In the genomic region with DNA sequence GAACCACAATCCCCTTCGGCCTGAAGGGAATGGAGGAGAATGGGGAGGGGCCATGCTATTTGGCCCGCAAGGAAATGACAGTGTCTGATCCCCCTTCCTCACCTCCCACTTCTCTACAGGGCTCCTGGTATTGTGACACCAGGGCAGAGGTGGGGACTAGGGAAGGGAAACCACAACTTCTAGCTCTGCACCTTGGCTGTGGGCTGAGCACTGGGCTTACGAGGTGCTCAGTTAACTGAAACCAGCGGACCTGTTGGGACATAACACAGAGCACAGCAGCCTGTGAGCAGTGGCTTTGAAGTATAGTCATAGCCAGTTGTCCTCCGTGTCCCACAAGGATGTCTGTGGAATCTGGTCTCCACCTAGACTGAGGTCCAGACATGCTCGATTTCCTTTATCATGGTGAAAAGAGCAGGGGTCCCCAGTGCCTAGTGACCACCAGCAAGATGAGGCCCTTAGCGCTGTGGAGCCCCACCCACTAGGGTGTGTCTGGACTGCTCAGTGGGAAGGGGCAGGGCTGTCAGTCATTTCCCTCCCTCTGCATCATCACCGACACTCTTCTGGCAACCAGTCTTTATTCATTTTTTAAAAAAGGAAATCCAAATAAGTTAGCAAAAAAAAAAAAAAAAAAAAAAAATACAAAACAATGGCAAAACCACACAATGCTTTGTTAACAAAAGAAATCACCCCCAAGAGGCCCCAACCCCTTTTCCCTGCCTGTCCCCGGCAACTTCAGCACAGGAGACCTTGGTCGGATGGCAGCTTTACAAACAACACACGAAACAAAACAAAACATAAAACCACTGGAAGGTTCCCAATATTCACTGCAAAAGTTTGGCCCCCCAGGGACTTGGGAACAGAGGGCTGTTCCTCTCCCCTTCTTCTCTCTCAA, we compare ENCODE assay signal across 17 cellular contexts. TPM values are rescaled to one million over a fixed set of nuclear protein-coding genes. Genes with fewer than 3 reads are reported as not detected.
A peak's percentile ranks its signal among the peaks of the same experiment; 100 is the strongest.
DNase-seq lines count a peak whose midpoint lies in the region; ATAC-seq and TF ChIP-seq lines count a peak whose summit lies in the region.
"Had no signal": no experiment of that assay in that cellular context is flagged by ENCODE, and none has a peak within 500 bp of the region (broad histone marks: within the 10 kb centered on the region; RNA-seq: fewer than 3 reads in every experiment).

No MANE protein-coding gene starts in this region.

- H3K36me3 ChIP-seq in WERI-Rb-1 = peaks cover 4% of the 10 kb centered on the region; the same call in 1 of the 2 replicates
- H3K36me3 ChIP-seq: adrenal gland, suprapubic skin had no signal

- no peaks in the 10 kb centered on the region for H3K27me3 ChIP-seq in WERI-Rb-1 (ENCODE audit: insufficient read depth, low read depth, severe bottlenecking)
- H3K27me3 ChIP-seq: adrenal gland had no signal

- DNase-seq in cardiac septum (ENCODE audit: low spot score) (peak; percentile 67), Right ventricle myocardium superior (no peak), WERI-Rb-1 (peak; percentile 32), left lobe of liver (ENCODE audit: low spot score) (peak; percentile 29), ureter (ENCODE audit: low spot score) (peak; percentile 29), DMS153 (lab: John Stamatoyannopoulos, UW) (no peak), NCI-H2029 (lab: John Stamatoyannopoulos, UW) (no peak)
- DNase-seq: activated CD4-positive, alpha-beta T cell treated with anti-CD3 and anti-CD28 coated beads, Interleukin-2, amount 50 U/mL, for 1 hour; foreskin melanocyte; kidney; NCI-H187 treated with DMSO at 0.1 percent for 48 hours; NCI-H526 treated with DMSO at 0.1 percent for 48 hours had no signal

- H3K4me3 ChIP-seq in WERI-Rb-1 (ENCODE audit: low read depth, low read length) = no peak overlapping the region
- H3K4me3 ChIP-seq: adrenal gland, suprapubic skin had no signal

- H3K27ac ChIP-seq in WERI-Rb-1 = peak overlapping the region; percentile 7; the same call in 1 of the 2 replicates
- H3K27ac ChIP-seq: adrenal gland, suprapubic skin had no signal

- no peak for TF ChIP-seq CTCF in WERI-Rb-1 (IDR thresholded peaks at IDR 0.05; ENCODE audit: low read depth, low read length)

- H3K9me3 ChIP-seq in WERI-Rb-1 (ENCODE audit: severe bottlenecking) = no peaks in the 10 kb centered on the region
- H3K9me3 ChIP-seq: adrenal gland, suprapubic skin had no signal

- intact Hi-C loops in cardiac septum (cut with DNase I) = no loop called here
- intact Hi-C loops in Right ventricle myocardium superior (cut with DNase I) = no loop called here

- no peak for ATAC-seq in Right ventricle myocardium superior (ENCODE audit: poor library complexity)
- ATAC-seq in left lobe of liver = no peak
- ATAC-seq in HG03280 (IDR thresholded peaks at IDR 0.05; ENCODE audit: unreplicated experiment) = no peak

RNA-seq across cellular contexts. Expression of a gene that starts 3.0 kb away (rescaled TPM):
- total RNA-seq in cardiac septum = 0.16 TPM
- not detected for total RNA-seq in Right ventricle myocardium superior
- total RNA-seq in left lobe of liver = not detected
- total RNA-seq in ureter = not detected
- total RNA-seq: adrenal gland, kidney, mucosa of gallbladder, posterior vena cava, suprapubic skin had no signal

RNA-seq across cellular contexts. Expression of a gene that starts 44.7 kb away (rescaled TPM):
- total RNA-seq in cardiac septum (12.1 TPM), Right ventricle myocardium superior (12.5 TPM), left lobe of liver (0.53 TPM), ureter (1.5 TPM)

RNA-seq across cellular contexts. Expression of a gene that starts 56.5 kb away (rescaled TPM):
- total RNA-seq in cardiac septum (46.7 TPM), Right ventricle myocardium superior (19.3 TPM), left lobe of liver (0.78 TPM), ureter (2.4 TPM)

Comparison
In these comparisons a context has a peak if more than half of its experiments do, and no peak if none do; other contexts are left out.
1. DNase-seq: peak in cardiac septum (single experiment), WERI-Rb-1 (single experiment), left lobe of liver (single experiment) and ureter (single experiment); none in Right ventricle myocardium superior (single experiment), DMS153 (single experiment) and NCI-H2029 (single experiment).